Comparison of ENCODE assay signal across 8 cellular contexts in genomic region chr14:20609215-20610001, GRCh38. TPM values are rescaled to one million over a fixed set of nuclear protein-coding genes. Genes with fewer than 3 reads are reported as not detected.
A peak's percentile ranks its signal among the peaks of the same experiment; 100 is the strongest.
DNase-seq lines count a peak whose midpoint lies in the region; ATAC-seq and TF ChIP-seq lines count a peak whose summit lies in the region.

No MANE protein-coding gene starts in this region.

- no peaks in the 10 kb centered on the region for H3K9me3 ChIP-seq in right cardiac atrium (ENCODE audit: control insufficient read depth, low read length)

- peak; percentile 21 for ATAC-seq in GM19467 (IDR thresholded peaks at IDR 0.05; ENCODE audit: unreplicated experiment)
- peak; percentile 16 for ATAC-seq in SK-N-SH treated with all-trans-retinoic acid at 6 μM for 48 hours
- ATAC-seq in right cardiac atrium: peak; percentile 52 to 55
- no peak for ATAC-seq in GM21447 (IDR thresholded peaks at IDR 0.05; ENCODE audit: unreplicated experiment)

- no peaks in the 10 kb centered on the region for H3K4me1 ChIP-seq in right cardiac atrium (ENCODE audit: control insufficient read depth, insufficient read depth, low read length)

- peak overlapping the region; percentile 25 for H3K27ac ChIP-seq in right cardiac atrium (ENCODE audit: low read length)

- H3K4me3 ChIP-seq in AG10803 (ENCODE audit: low read length) (peak overlapping the region; percentile 87), right cardiac atrium (ENCODE audit: low read length) (peak overlapping the region; percentile 77)

- TF ChIP-seq CTCF in AG10803 (conservative IDR thresholded peaks at IDR 0.05; ENCODE audit: low read length): peak; percentile 97

- intact Hi-C loops in right cardiac atrium (cut with DNase I): loop anchor here (2.0 to 10.0 kb wide), 9 partner anchors 71 to 285 kb away; partner anchors contain the start of genes TEP1 (in 3 of the 4), PARP2 (in 2 of the 4) and RNASE4 (in 2 of the 4)
- intact Hi-C loops in posterior cingulate gyrus (cut with DNase I): loop anchor here (1.0 to 5.0 kb wide), 4 partner anchors 78 to 282 kb away; partner anchors contain the start of genes PIP4P1 and TEP1

- DNase-seq in AG10803 (ENCODE audit: low read depth) (peak; percentile 83), NCI-H128 (lab: John Stamatoyannopoulos, UW; ENCODE audit: unreplicated experiment) (peak; percentile 46), anterior cingulate cortex (lab: John Stamatoyannopoulos, UW) (peak in 53 of 58 donors; percentile 16 to 84 (median 52)), right cardiac atrium (peak; percentile 33 to 74 (median 70)), posterior cingulate gyrus (peak in 9 of 10 donors; percentile 23 to 93 (median 59))

- no peaks in the 10 kb centered on the region for H3K27me3 ChIP-seq in right cardiac atrium (ENCODE audit: control insufficient read depth, insufficient read depth)

- under 1% methylated on average over 44 of the region's 44 CpGs for WGBS in right cardiac atrium

TF ChIP-seq in SK-N-SH treated with all-trans-retinoic acid at 6 μM for 48 hours, 23 proteins besides CTCF, POLR2A, EP300 and RAD21:
- TF ChIP-seq POU6F1 (CRISPR knock-in tag; IDR thresholded peaks at IDR 0.05; ENCODE audit: borderline replicate concordance, low read depth): no peak
- TF ChIP-seq PATZ1 (CRISPR knock-in tag; IDR thresholded peaks at IDR 0.05; ENCODE audit: borderline replicate concordance): no peak
- no peak for TF ChIP-seq ESRRG (CRISPR knock-in tag; IDR thresholded peaks at IDR 0.05)
- TF ChIP-seq ZNF70 (CRISPR knock-in tag; IDR thresholded peaks at IDR 0.05): no peak
- no peak for TF ChIP-seq ZC3H10 (CRISPR knock-in tag; IDR thresholded peaks at IDR 0.05)
- no peak for TF ChIP-seq ZNF565 (CRISPR knock-in tag; conservative IDR thresholded peaks at IDR 0.05; ENCODE audit: low read depth)
- TF ChIP-seq RARB (CRISPR knock-in tag; IDR thresholded peaks at IDR 0.05): no peak
- TF ChIP-seq TSHZ2 (CRISPR knock-in tag; IDR thresholded peaks at IDR 0.05): no peak
- no peak for TF ChIP-seq ZFP30 (CRISPR knock-in tag; IDR thresholded peaks at IDR 0.05)
- TF ChIP-seq TOX (CRISPR knock-in tag; IDR thresholded peaks at IDR 0.05; ENCODE audit: borderline replicate concordance): no peak
- TF ChIP-seq PPARA (CRISPR knock-in tag; IDR thresholded peaks at IDR 0.05; ENCODE audit: borderline replicate concordance): no peak
- TF ChIP-seq CSRNP3 (CRISPR knock-in tag; IDR thresholded peaks at IDR 0.05): no peak
- TF ChIP-seq CSDC2 (CRISPR knock-in tag; IDR thresholded peaks at IDR 0.05): no peak

RNA-seq across cellular contexts. Expression of gene RNASE12, which starts 18.2 kb away (rescaled TPM):
- not detected for total RNA-seq in right cardiac atrium
- polyA plus RNA-seq in right cardiac atrium: not detected

RNA-seq across cellular contexts. Expression of gene RNASE11, which starts 21.6 kb away (rescaled TPM):
- total RNA-seq in right cardiac atrium: not detected
- not detected for polyA plus RNA-seq in right cardiac atrium

RNA-seq across cellular contexts. Expression of gene OR6S1, which starts 32.1 kb away (rescaled TPM):
- total RNA-seq in right cardiac atrium: not detected
- polyA plus RNA-seq in right cardiac atrium: not detected

RNA-seq across cellular contexts. Expression of gene RNASE9, which starts 48.6 kb away (rescaled TPM):
- total RNA-seq in right cardiac atrium: not detected
- polyA plus RNA-seq in right cardiac atrium: not detected
